Comparison of ENCODE assay signal across 22 cellular contexts in genomic region chr14:61618448-61618847, GRCh38.
"Had no signal": no experiment of that assay in that cellular context is flagged by ENCODE, and none has a peak within 500 bp of the region (broad histone marks: within the 10 kb centered on the region; RNA-seq: fewer than 3 reads in every experiment).

No MANE protein-coding gene starts in this region.

- H3K9me3 Mint-ChIP-seq: nephron progenitor cell had no signal

- H3K4me3 ChIP-seq: body of pancreas, cardiac muscle cell, left lung, lung, right lobe of liver, skin epidermis, upper lobe of left lung had no signal

- ATAC-seq: activated T-cell treated with anti-CD3 and anti-CD28 coated beads, Interleukin-2, amount 50 U/mL, for 72 hours; body of pancreas; left lung; right lobe of liver had no signal

- H3K27me3 Mint-ChIP-seq: activated CD4-positive, alpha-beta T cell treated with anti-CD3 and anti-CD28 coated beads, Interleukin-2, amount 10 ng/mL, durations not matched to agents 7 days and 5 days had no signal

- H3K4me3 Mint-ChIP-seq: activated CD4-positive, alpha-beta T cell treated with anti-CD3 and anti-CD28 coated beads, Interleukin-2, amount 10 ng/mL, durations not matched to agents 7 days and 5 days; activated T-cell treated with anti-CD3 and anti-CD28 coated beads, Interleukin-2, amount 50 U/mL, for 72 hours; nephron progenitor cell had no signal

- H3K36me3 ChIP-seq: cardiac muscle cell, left lung, right lobe of liver, upper lobe of left lung had no signal

- H3K27ac Mint-ChIP-seq: activated CD4-positive, alpha-beta T cell treated with anti-CD3 and anti-CD28 coated beads, Interleukin-2, amount 10 ng/mL, durations not matched to agents 7 days and 5 days; activated T-cell treated with anti-CD3 and anti-CD28 coated beads, Interleukin-2, amount 50 U/mL, for 72 hours; nephron progenitor cell had no signal

- H3K27ac ChIP-seq: body of pancreas, cardiac muscle cell, epithelial cell of prostate, left lung, right lobe of liver, upper lobe of left lung had no signal

- H3K27me3 ChIP-seq: body of pancreas, cardiac muscle cell, left lung, right lobe of liver, upper lobe of left lung had no signal

- H3K4me1 ChIP-seq: body of pancreas, right lobe of liver had no signal

- DNase-seq: activated CD4-positive, alpha-beta T cell treated with anti-CD3 and anti-CD28 coated beads, Interleukin-2, amount 10 ng/mL, durations not matched to agents 7 days and 5 days; activated CD4-positive, CD25-positive, alpha-beta regulatory T cell treated with anti-CD3 and anti-CD28 coated beads, Interleukin-2, amount 50 U/mL, for 72 hours; activated CD8-positive, alpha-beta memory T cell treated with anti-CD3 and anti-CD28 coated beads, Interleukin-2, amount 50 U/mL, for 48 hours; activated gamma-delta T cell treated with Interleukin-2 at 50 U/mL for 16 hours; activated T-cell treated with anti-CD3 and anti-CD28 coated beads, Interleukin-2, amount 50 U/mL, for 72 hours; anterior cingulate cortex; body of pancreas; cortex of kidney; left lung; midbrain; nephron progenitor cell; right lobe of liver; SIG-M5; SK-N-SH; stimulated activated CD4-positive, alpha-beta T cell treated with anti-CD3 and anti-CD28 coated beads, Interleukin-15, amount 100 ng/mL, for 24 hours; stimulated activated naive CD4-positive, alpha-beta T cell; T-helper 2 cell; upper lobe of left lung had no signal
